40 cellular contexts compared by ENCODE assay signal in genomic region chr16:56697456-56698155, GRCh38. TPM values are rescaled to one million over a fixed set of nuclear protein-coding genes. Genes with fewer than 3 reads are reported as not detected.
"Had no signal": no experiment of that assay in that cellular context is flagged by ENCODE, and none has a peak within 500 bp of the region (broad histone marks: within the 10 kb centered on the region; RNA-seq: fewer than 3 reads in every experiment).

No MANE protein-coding gene starts in this region.

- H3K27me3 Mint-ChIP-seq: activated B cell treated with CpG ODN at 0.5 μM for 24 hours; activated CD8-positive, alpha-beta T cell treated with anti-CD3 and anti-CD28 coated beads for 36 hours; activated naive CD8-positive, alpha-beta T cell; activated T-cell treated with anti-CD3 and anti-CD28 coated beads, Interleukin-2, amount 50 U/mL, for 24 hours; central memory CD8-positive, alpha-beta T cell; effector memory CD8-positive, alpha-beta T cell; T-cell had no signal

- H3K4me3 ChIP-seq: esophagus squamous epithelium, gastroesophageal sphincter had no signal

- H3K27ac Mint-ChIP-seq: activated B cell treated with CpG ODN at 0.5 μM for 24 hours; activated CD8-positive, alpha-beta T cell treated with anti-CD3 and anti-CD28 coated beads for 36 hours; activated naive CD8-positive, alpha-beta T cell; activated T-cell treated with anti-CD3 and anti-CD28 coated beads, Interleukin-2, amount 50 U/mL, for 24 hours; activated T-cell treated with anti-CD3 and anti-CD28 coated beads, Interleukin-2, amount 50 U/mL, for 72 hours; effector memory CD8-positive, alpha-beta T cell; T-cell; T-helper 1 cell treated with Interleukin-12 subunit alpha and Interleukin-12 subunit beta and Interleukin-4 antibody, amounts not matched to agents 30 μg/mL and 1 μg/mL, for 36 hours; T-helper 2 cell treated with Interferon-gamma antibody and Interleukin-4, amounts not matched to agents 5 μg/mL and 100 μg/mL, for 36 hours had no signal

- H3K4me3 Mint-ChIP-seq: activated B cell treated with CpG ODN at 0.5 μM for 24 hours; activated CD8-positive, alpha-beta T cell treated with anti-CD3 and anti-CD28 coated beads for 36 hours; activated naive CD8-positive, alpha-beta T cell; activated T-cell treated with anti-CD3 and anti-CD28 coated beads, Interleukin-2, amount 50 U/mL, for 24 hours; activated T-cell treated with anti-CD3 and anti-CD28 coated beads, Interleukin-2, amount 50 U/mL, for 72 hours; central memory CD8-positive, alpha-beta T cell; effector memory CD8-positive, alpha-beta T cell; T-cell; T-helper 1 cell treated with Interleukin-12 subunit alpha and Interleukin-12 subunit beta and Interleukin-4 antibody, amounts not matched to agents 30 μg/mL and 1 μg/mL, for 36 hours; T-helper 2 cell treated with Interferon-gamma antibody and Interleukin-4, amounts not matched to agents 5 μg/mL and 100 μg/mL, for 36 hours had no signal

- ATAC-seq: activated CD4-positive, CD25-positive, alpha-beta regulatory T cell treated with anti-CD3 and anti-CD28 coated beads, Interleukin-2, amount 50 U/mL, for 24 hours; activated CD8-positive, alpha-beta T cell treated with anti-CD3 and anti-CD28 coated beads for 36 hours; activated T-cell treated with anti-CD3 and anti-CD28 coated beads, Interleukin-2, amount 50 U/mL, for 72 hours; effector memory CD8-positive, alpha-beta T cell; gastroesophageal sphincter; T-cell had no signal

- FAIRE-seq: astrocyte, bronchial epithelial cell, endometrium had no signal

- DNase-seq: activated B cell treated with CpG ODN at 0.5 μM for 24 hours; activated CD4-positive, alpha-beta T cell treated with anti-CD3 and anti-CD28 coated beads for 48 hours; activated CD4-positive, alpha-beta T cell treated with anti-CD3 and anti-CD28 coated beads, Interleukin-2, amount 50 U/mL, for 1 hour; activated CD4-positive, alpha-beta T cell treated with anti-CD3 and anti-CD28 coated beads, Interleukin-2, amount 50 U/mL, for 48 hours; activated CD8-positive, alpha-beta T cell treated with anti-CD3 and anti-CD28 coated beads for 36 hours; activated gamma-delta T cell; activated naive CD4-positive, alpha-beta T cell; activated naive CD4-positive, alpha-beta T cell treated with anti-CD3 and anti-CD28 coated beads, Interleukin-2, amount 50 U/mL, for 16 hours; activated T-cell treated with anti-CD3 and anti-CD28 coated beads for 4 hours; activated T-cell treated with anti-CD3 and anti-CD28 coated beads, Interleukin-2, amount 50 U/mL, for 24 hours; activated T-cell treated with anti-CD3 and anti-CD28 coated beads, Interleukin-2, amount 50 U/mL, for 72 hours; amniotic stem cell; anterior cingulate cortex; brain microvascular endothelial cell; cortex of kidney; dermis blood vessel endothelial cell; effector CD4-positive, alpha-beta T cell; effector memory CD8-positive, alpha-beta T cell; esophagus squamous epithelium; foreskin melanocyte; SW 1271; T-cell; T1000; WERI-Rb-1 had no signal

- H3K36me3 Mint-ChIP-seq: activated naive CD8-positive, alpha-beta T cell; T-cell had no signal

- H3K4me1 Mint-ChIP-seq: central memory CD8-positive, alpha-beta T cell had no signal

- H3K27ac ChIP-seq: brain microvascular endothelial cell, epithelial cell of prostate, esophagus squamous epithelium, gastroesophageal sphincter, WERI-Rb-1 had no signal

- H3K36me3 ChIP-seq: brain microvascular endothelial cell, esophagus squamous epithelium, gastroesophageal sphincter, WERI-Rb-1 had no signal

- H3K27me3 ChIP-seq: brain microvascular endothelial cell, esophagus squamous epithelium, gastroesophageal sphincter had no signal

- H3K9me3 Mint-ChIP-seq: activated B cell treated with CpG ODN at 0.5 μM for 24 hours; activated CD8-positive, alpha-beta T cell treated with anti-CD3 and anti-CD28 coated beads for 36 hours; activated T-cell treated with anti-CD3 and anti-CD28 coated beads, Interleukin-2, amount 50 U/mL, for 24 hours; central memory CD8-positive, alpha-beta T cell; effector memory CD8-positive, alpha-beta T cell; T-helper 1 cell treated with Interleukin-12 subunit alpha and Interleukin-12 subunit beta and Interleukin-4 antibody, amounts not matched to agents 30 μg/mL and 1 μg/mL, for 36 hours; T-helper 2 cell treated with Interferon-gamma antibody and Interleukin-4, amounts not matched to agents 5 μg/mL and 100 μg/mL, for 36 hours had no signal

RNA-seq across cellular contexts. Expression of gene MT1H, which starts 28.0 kb away (rescaled TPM):
- total RNA-seq: astrocyte, bronchial epithelial cell, cardiac septum, cerebellum, dermis blood vessel endothelial cell, endothelial cell of umbilical vein, fibroblast of lung, fibroblast of villous mesenchyme, gastroesophageal sphincter, glomerular endothelial cell had no signal
- polyA plus RNA-seq: endothelial cell of umbilical vein, fibroblast of lung had no signal

RNA-seq across cellular contexts. Expression of gene MT1G, which starts 29.7 kb away (rescaled TPM):
- total RNA-seq: astrocyte, bronchial epithelial cell, cerebellum, dermis blood vessel endothelial cell, endothelial cell of umbilical vein, fibroblast of villous mesenchyme, glomerular endothelial cell had no signal
- polyA plus RNA-seq: endothelial cell of umbilical vein had no signal

RNA-seq across cellular contexts. Expression of gene MT1F, which starts 39.8 kb away (rescaled TPM):
- total RNA-seq: astrocyte, fibroblast of villous mesenchyme, glomerular endothelial cell had no signal
